8 cellular contexts compared by ENCODE assay signal in genomic region chr1:38027201-38028104, GRCh38. TPM values are rescaled to one million over a fixed set of nuclear protein-coding genes. Genes with fewer than 3 reads are reported as not detected.
DNase-seq lines count a peak whose midpoint lies in the region; ATAC-seq and TF ChIP-seq lines count a peak whose summit lies in the region.
"Had no signal": no experiment of that assay in that cellular context is flagged by ENCODE, and none has a peak within 500 bp of the region (broad histone marks: within the 10 kb centered on the region; RNA-seq: fewer than 3 reads in every experiment).

No MANE protein-coding gene starts in this region.

- H3K23me2 ChIP-seq in H9 (ENCODE audit: insufficient read length, low read depth, low read length, poor library complexity, severe bottlenecking): no peaks in the 10 kb centered on the region

- H3K14ac ChIP-seq in H9 (ENCODE audit: insufficient read depth, low read length) (no peak overlapping the region), neuronal stem cell (ENCODE audit: low read length) (no peak overlapping the region)

- H4K91ac ChIP-seq in H9 (ENCODE audit: insufficient read length, low read depth, low read length): no peak overlapping the region
- H4K91ac ChIP-seq in neuronal stem cell (ENCODE audit: low read depth, low read length, poor library complexity): no peak overlapping the region

- H3K4me2 ChIP-seq in H9 (ENCODE audit: insufficient read depth, insufficient read length, low read length) (no peak overlapping the region), neuronal stem cell (ENCODE audit: insufficient read depth, low read length, poor library complexity, severe bottlenecking) (no peak overlapping the region)

- peak overlapping the region in 2 of 3 experiments; percentile 68 to 77; a peak in 3 of 7 replicates for H3K27ac Mint-ChIP-seq in H9
- H3K27ac Mint-ChIP-seq in activated T-helper 1 cell treated with anti-CD3 and anti-CD28 coated beads, Interleukin-12 subunit alpha, Interleukin-12 subunit beta, Interleukin-2, Interleukin-4 antibody, amounts not matched to agents 30 ng/mL and 10 ng/mL and 1 ng/mL, durations not matched to agents 14 hours and 24 hours and 36 hours: peak overlapping the region; percentile 89

- no peak overlapping the region for H2BK20ac ChIP-seq in H9 (ENCODE audit: low read depth, low read length, poor library complexity, severe bottlenecking)

- H3K27me3 ChIP-seq in H9 (ENCODE audit: insufficient read depth, low read length): no peaks in the 10 kb centered on the region
- H3K27me3 ChIP-seq in neuronal stem cell (ENCODE audit: control insufficient read depth in 3 of 3, insufficient read depth in 3 of 3, low read depth in 1 of 3, low read length in 3 of 3): no peaks in the 10 kb centered on the region

- H3K4me1 Mint-ChIP-seq in H9: peaks cover 35 to 49% of the 10 kb centered on the region in 2 experiments
- peaks cover 61% of the 10 kb centered on the region for H3K4me1 Mint-ChIP-seq in activated T-helper 1 cell treated with anti-CD3 and anti-CD28 coated beads, Interleukin-12 subunit alpha, Interleukin-12 subunit beta, Interleukin-2, Interleukin-4 antibody, amounts not matched to agents 30 ng/mL and 10 ng/mL and 1 ng/mL, durations not matched to agents 14 hours and 24 hours and 36 hours (ENCODE audit: low read depth)

- no peaks in the 10 kb centered on the region for H3K27me3 Mint-ChIP-seq in H9 (ENCODE audit: low read depth)
- H3K27me3 Mint-ChIP-seq in activated T-helper 1 cell treated with anti-CD3 and anti-CD28 coated beads, Interleukin-12 subunit alpha, Interleukin-12 subunit beta, Interleukin-2, Interleukin-4 antibody, amounts not matched to agents 30 ng/mL and 10 ng/mL and 1 ng/mL, durations not matched to agents 14 hours and 24 hours and 36 hours (ENCODE audit: insufficient read depth): peaks cover 2% of the 10 kb centered on the region

- no peak overlapping the region; a peak in 1 of 5 replicates for H3K4me3 Mint-ChIP-seq in H9
- peak overlapping the region; percentile 10 for H3K4me3 Mint-ChIP-seq in activated T-helper 1 cell treated with anti-CD3 and anti-CD28 coated beads, Interleukin-12 subunit alpha, Interleukin-12 subunit beta, Interleukin-2, Interleukin-4 antibody, amounts not matched to agents 30 ng/mL and 10 ng/mL and 1 ng/mL, durations not matched to agents 14 hours and 24 hours and 36 hours

- H2BK5ac ChIP-seq in H9 (ENCODE audit: insufficient read length, low read length): no peak overlapping the region
- H2BK5ac ChIP-seq in neuronal stem cell (ENCODE audit: low read length): peak overlapping the region; percentile 30

- H3K4ac ChIP-seq in H9 (ENCODE audit: low read depth, low read length) (no peak overlapping the region), neuronal stem cell (ENCODE audit: low read length) (no peak overlapping the region)

- no peak for ATAC-seq in HG02852 (IDR thresholded peaks at IDR 0.05; ENCODE audit: unreplicated experiment)

- H2BK120ac ChIP-seq in H9 (ENCODE audit: low read depth, low read length, poor library complexity, severe bottlenecking) (no peak overlapping the region), neuronal stem cell (ENCODE audit: low read depth, low read length) (peak overlapping the region; percentile 82)

- no peak overlapping the region for H3K9ac ChIP-seq in H9 (ENCODE audit: extremely low read depth, insufficient read length, low read length)
- no peak overlapping the region for H3K9ac ChIP-seq in neuronal stem cell (ENCODE audit: low read depth, low read length, poor library complexity)

- no peak overlapping the region for H4K5ac ChIP-seq in H9 (ENCODE audit: insufficient read length, low read depth, low read length)

- H4K8ac ChIP-seq in H9 (replicated peaks; ENCODE audit: insufficient read length, low read depth, low read length): no peak overlapping the region
- no peak overlapping the region for H4K8ac ChIP-seq in neuronal stem cell (ENCODE audit: low read depth, low read length)

- H3K79me1 ChIP-seq in H9 (ENCODE audit: insufficient read depth, low read depth, low read length, poor library complexity, severe bottlenecking) (no peaks in the 10 kb centered on the region), neuronal stem cell (ENCODE audit: low read depth, low read length) (no peaks in the 10 kb centered on the region)

- H3K56ac ChIP-seq in H9 (ENCODE audit: insufficient read length, low read depth, low read length): no peak overlapping the region

- DNase-seq in DMS79 (lab: John Stamatoyannopoulos, UW) (peak; percentile 92), H9 (no peak), neuronal stem cell (ENCODE audit: low spot score) (no peak), cerebellum (ENCODE audit: low spot score) (no peak), HK-2 (ENCODE audit: unreplicated experiment) (no peak)
- no peak for DNase-seq in activated T-helper 1 cell treated with anti-CD3 and anti-CD28 coated beads, Interleukin-12 subunit alpha, Interleukin-12 subunit beta, Interleukin-2, Interleukin-4 antibody, amounts not matched to agents 30 ng/mL and 10 ng/mL and 1 ng/mL, durations not matched to agents 14 hours and 24 hours and 36 hours (ENCODE audit: low spot score)
- DNase-seq: SIG-M5 had no signal

- H2AFZ ChIP-seq in H9 (ENCODE audit: low read length) (no peak overlapping the region), neuronal stem cell (ENCODE audit: low read length) (no peak overlapping the region)

- H3K27ac ChIP-seq in H9 (ENCODE audit: insufficient read length, low read depth, low read length): no peak overlapping the region
- no peak overlapping the region for H3K27ac ChIP-seq in neuronal stem cell (replicated peaks; ENCODE audit: low read length)

- H2BK15ac ChIP-seq in H9 (ENCODE audit: low read depth, low read length) (no peak overlapping the region), neuronal stem cell (ENCODE audit: low read length) (peak overlapping the region; percentile 6)

- H3K36me3 Mint-ChIP-seq in H9 (ENCODE audit: insufficient read depth in 1 of 3, low read depth in 3 of 3): peaks cover 13 to 41% (median 28%) of the 10 kb centered on the region in 3 experiments; a peak in 6 of 7 replicates
- H3K36me3 Mint-ChIP-seq in activated T-helper 1 cell treated with anti-CD3 and anti-CD28 coated beads, Interleukin-12 subunit alpha, Interleukin-12 subunit beta, Interleukin-2, Interleukin-4 antibody, amounts not matched to agents 30 ng/mL and 10 ng/mL and 1 ng/mL, durations not matched to agents 14 hours and 24 hours and 36 hours (ENCODE audit: low read depth): peaks cover 36% of the 10 kb centered on the region

- H3K9me3 ChIP-seq in H9 (ENCODE audit: control insufficient read depth, low read depth, low read length) (no peaks in the 10 kb centered on the region), neuronal stem cell (replicated peaks in 1 of 2; ENCODE audit: control insufficient read depth in 2 of 2, insufficient read depth in 1 of 2, low read depth in 1 of 2, low read length in 2 of 2) (no peaks in the 10 kb centered on the region)

- H3K18ac ChIP-seq in H9 (ENCODE audit: insufficient read length, low read depth, low read length) (no peak overlapping the region), neuronal stem cell (ENCODE audit: low read length) (peak overlapping the region; percentile 88)

- no CpG with 5 or more reads among the region's 19 CpGs for WGBS in H9 (ENCODE audit: extremely low coverage, insufficient read length, low lambda C conversion rate)
- WGBS in neuronal stem cell (ENCODE audit: extremely low coverage in 2 of 2, insufficient read length in 2 of 2, insufficient replicate concordance in 1 of 2), 2 donors: no CpG with 5 or more reads among the region's 19 CpGs

- intact Hi-C loops in activated T-helper 1 cell treated with anti-CD3 and anti-CD28 coated beads, Interleukin-12 subunit alpha, Interleukin-12 subunit beta, Interleukin-2, Interleukin-4 antibody, amounts not matched to agents 30 ng/mL and 10 ng/mL and 1 ng/mL, durations not matched to agents 14 hours and 24 hours and 36 hours (cut with micrococcal nuclease): loop anchor here (1.0 to 5.0 kb wide), 6 partner anchors 15 to 1000 kb away; partner anchors contain the start of genes NDUFS5 and UTP11

- no peak overlapping the region for H2AK5ac ChIP-seq in H9 (ENCODE audit: insufficient read length, low read length)
- peak overlapping the region; percentile 90 for H2AK5ac ChIP-seq in neuronal stem cell (ENCODE audit: low read depth, low read length)

- peaks cover 17 to 44% of the 10 kb centered on the region in 2 donors for H3K36me3 ChIP-seq in neuronal stem cell (replicated peaks in 1 of 2; ENCODE audit: control insufficient read depth in 2 of 2, insufficient read depth in 2 of 2, low read length in 2 of 2)

- H2BK12ac ChIP-seq in H9 (ENCODE audit: insufficient read length, low read depth, low read length): no peak overlapping the region
- no peak overlapping the region for H2BK12ac ChIP-seq in neuronal stem cell (ENCODE audit: low read length)

- TF ChIP-seq CTCF in H9 (conservative IDR thresholded peaks at IDR 0.05): no peak

- no peak overlapping the region for H3K23ac ChIP-seq in H9 (ENCODE audit: insufficient read length, low read depth, low read length)
- no peak overlapping the region for H3K23ac ChIP-seq in neuronal stem cell (ENCODE audit: low read depth, low read length, poor library complexity)

- no peaks in the 10 kb centered on the region for H3K79me2 ChIP-seq in H9 (ENCODE audit: insufficient read depth, low read length)

- no peak overlapping the region for H3T11ph ChIP-seq in H9 (ENCODE audit: low read length)

- no peaks in the 10 kb centered on the region for H3K9me3 Mint-ChIP-seq in H9
- no peaks in the 10 kb centered on the region for H3K9me3 Mint-ChIP-seq in activated T-helper 1 cell treated with anti-CD3 and anti-CD28 coated beads, Interleukin-12 subunit alpha, Interleukin-12 subunit beta, Interleukin-2, Interleukin-4 antibody, amounts not matched to agents 30 ng/mL and 10 ng/mL and 1 ng/mL, durations not matched to agents 14 hours and 24 hours and 36 hours

- no peaks in the 10 kb centered on the region for H4K20me1 ChIP-seq in H9 (ENCODE audit: control insufficient read depth, insufficient read depth, insufficient read length)

- H3K4me1 ChIP-seq in H9 (ENCODE audit: insufficient read depth, low read length) (peaks cover 2% of the 10 kb centered on the region; the same call in 1 of the 2 replicates), neuronal stem cell (ENCODE audit: control insufficient read depth in 2 of 2, insufficient read depth in 1 of 2, low read depth in 1 of 2, low read length in 2 of 2) (peaks cover 23 to 38% of the 10 kb centered on the region in 2 donors)

- H3K4me3 ChIP-seq in neuronal stem cell (ENCODE audit: low read length in 2 of 2): no peak overlapping the region

RNA-seq across cellular contexts. Expression of gene UTP11, which starts 14.9 kb away (rescaled TPM):
- 52.4 and 63.1 TPM in 2 replicates for total RNA-seq in H9 (2021)
- total RNA-seq in activated T-helper 1 cell treated with anti-CD3 and anti-CD28 coated beads, Interleukin-12 subunit alpha, Interleukin-12 subunit beta, Interleukin-2, Interleukin-4 antibody, amounts not matched to agents 30 ng/mL and 10 ng/mL and 1 ng/mL, durations not matched to agents 14 hours and 24 hours and 36 hours: 106 and 108 TPM in 2 replicates
- 52.4 TPM for polyA plus RNA-seq in neuronal stem cell (2013, experiment 1 of 2)
- 53.8 TPM for polyA plus RNA-seq in neuronal stem cell (2013, experiment 2 of 2)
- 23.2 TPM for total RNA-seq in cerebellum

RNA-seq across cellular contexts. Expression of gene POU3F1, which starts 19.1 kb away (rescaled TPM):
- total RNA-seq in H9 (2021) (5.8 and 7.0 TPM in 2 replicates), cerebellum (not detected)
- total RNA-seq in activated T-helper 1 cell treated with anti-CD3 and anti-CD28 coated beads, Interleukin-12 subunit alpha, Interleukin-12 subunit beta, Interleukin-2, Interleukin-4 antibody, amounts not matched to agents 30 ng/mL and 10 ng/mL and 1 ng/mL, durations not matched to agents 14 hours and 24 hours and 36 hours: 1.5 and 1.8 TPM in 2 replicates
- 34.6 TPM for polyA plus RNA-seq in neuronal stem cell (2013, experiment 1 of 2)
- polyA plus RNA-seq in neuronal stem cell (2013, experiment 2 of 2): 34.4 TPM

RNA-seq across cellular contexts. Expression of gene FHL3, which starts 22.1 kb away (rescaled TPM):
- total RNA-seq in H9 (2021) (32.8 and 34.2 TPM in 2 replicates), cerebellum (6.1 TPM)
- total RNA-seq in activated T-helper 1 cell treated with anti-CD3 and anti-CD28 coated beads, Interleukin-12 subunit alpha, Interleukin-12 subunit beta, Interleukin-2, Interleukin-4 antibody, amounts not matched to agents 30 ng/mL and 10 ng/mL and 1 ng/mL, durations not matched to agents 14 hours and 24 hours and 36 hours: 32.5 and 35.7 TPM in 2 replicates
- polyA plus RNA-seq in neuronal stem cell (2013, experiment 1 of 2): 26.5 TPM
- polyA plus RNA-seq in neuronal stem cell (2013, experiment 2 of 2): 25.9 TPM

RNA-seq across cellular contexts. Expression of gene SF3A3, which starts 37.6 kb away (rescaled TPM):
- total RNA-seq in H9 (2021) (143 and 144 TPM in 2 replicates), cerebellum (51.5 TPM)
- 136 and 138 TPM in 2 replicates for total RNA-seq in activated T-helper 1 cell treated with anti-CD3 and anti-CD28 coated beads, Interleukin-12 subunit alpha, Interleukin-12 subunit beta, Interleukin-2, Interleukin-4 antibody, amounts not matched to agents 30 ng/mL and 10 ng/mL and 1 ng/mL, durations not matched to agents 14 hours and 24 hours and 36 hours
- 53.3 TPM for polyA plus RNA-seq in neuronal stem cell (2013, experiment 1 of 2)
- polyA plus RNA-seq in neuronal stem cell (2013, experiment 2 of 2): 50.9 TPM
